37 cellular contexts compared by ENCODE assay signal in genomic region chr13:67466569-67466968, GRCh38.
"Had no signal": no experiment of that assay in that cellular context is flagged by ENCODE, and none has a peak within 500 bp of the region (broad histone marks: within the 10 kb centered on the region; RNA-seq: fewer than 3 reads in every experiment).

No MANE protein-coding gene starts in this region.

- DNase-seq: activated CD4-positive, alpha-beta memory T cell treated with anti-CD3 and anti-CD28 coated beads, Interleukin-2, amount 10 ng/mL, durations not matched to agents 7 days and 5 days; activated CD4-positive, alpha-beta T cell treated with anti-CD3 and anti-CD28 coated beads for 1 hour; activated CD4-positive, alpha-beta T cell treated with anti-CD3 and anti-CD28 coated beads for 36 hours; activated CD4-positive, alpha-beta T cell treated with anti-CD3 and anti-CD28 coated beads for 48 hours; activated CD4-positive, alpha-beta T cell treated with anti-CD3 and anti-CD28 coated beads, Interleukin-2, amount 10 ng/mL, durations not matched to agents 7 days and 5 days; activated CD4-positive, alpha-beta T cell treated with anti-CD3 and anti-CD28 coated beads, Interleukin-2, amount 50 U/mL, for 48 hours; activated CD4-positive, CD25-positive, alpha-beta regulatory T cell; activated CD8-positive, alpha-beta memory T cell treated with anti-CD3 and anti-CD28 coated beads for 24 hours; activated CD8-positive, alpha-beta memory T cell treated with anti-CD3 and anti-CD28 coated beads, Interleukin-2, amount 10 ng/mL, durations not matched to agents 7 days and 5 days; activated CD8-positive, alpha-beta memory T cell treated with anti-CD3 and anti-CD28 coated beads, Interleukin-2, amount 50 U/mL, for 48 hours; activated CD8-positive, alpha-beta T cell treated with anti-CD3 and anti-CD28 coated beads, Interleukin-2, amount 10 ng/mL, durations not matched to agents 7 days and 5 days; activated effector memory CD4-positive, alpha-beta T cell treated with Interleukin-2 at 50 U/mL for 16 hours; activated gamma-delta T cell; activated naive CD4-positive, alpha-beta T cell treated with anti-CD3 and anti-CD28 coated beads, Interleukin-2, amount 10 ng/mL, durations not matched to agents 7 days and 5 days; activated naive CD4-positive, alpha-beta T cell treated with Interleukin-2 at 50 U/mL for 16 hours; activated naive CD8-positive, alpha-beta T cell treated with anti-CD3 and anti-CD28 coated beads, Interleukin-2, amount 10 ng/mL, durations not matched to agents 7 days and 5 days; activated naive CD8-positive, alpha-beta T cell treated with anti-CD3 and anti-CD28 coated beads, Interleukin-2, amount 50 U/mL, for 24 hours; activated T-cell treated with anti-CD3 and anti-CD28 coated beads, Interleukin-2, amount 50 U/mL, for 24 hours; activated T-cell treated with anti-CD3 and anti-CD28 coated beads, Interleukin-2, amount 50 U/mL, for 48 hours; amygdala; anterior cingulate cortex; caudate nucleus; cerebellar nuclear complex; T-helper 2 cell; T-helper 9 cell had no signal

- H3K36me3 Mint-ChIP-seq: activated CD8-positive, alpha-beta memory T cell treated with anti-CD3 and anti-CD28 coated beads, Interleukin-2, amount 10 ng/mL, durations not matched to agents 7 days and 5 days; activated naive CD4-positive, alpha-beta T cell treated with anti-CD3 and anti-CD28 coated beads, Interleukin-2, amount 10 ng/mL, durations not matched to agents 7 days and 5 days; activated naive CD4-positive, alpha-beta T cell treated with anti-CD3 and anti-CD28 coated beads, Interleukin-2, amount 50 U/mL, for 24 hours; activated naive CD8-positive, alpha-beta T cell; activated naive CD8-positive, alpha-beta T cell treated with anti-CD3 and anti-CD28 coated beads, Interleukin-2, amount 10 ng/mL, durations not matched to agents 7 days and 5 days; brain had no signal

- H3K27me3 ChIP-seq: ascending aorta, cardiac muscle cell had no signal

- H3K36me3 ChIP-seq: ascending aorta, cardiac muscle cell had no signal

- H3K4me3 ChIP-seq: ascending aorta, cardiac muscle cell had no signal

- H3K27me3 Mint-ChIP-seq: activated CD4-positive, alpha-beta memory T cell treated with anti-CD3 and anti-CD28 coated beads, Interleukin-2, amount 10 ng/mL, durations not matched to agents 7 days and 5 days; activated CD4-positive, alpha-beta T cell treated with anti-CD3 and anti-CD28 coated beads for 36 hours; activated CD4-positive, alpha-beta T cell treated with anti-CD3 and anti-CD28 coated beads, Interleukin-2, amount 10 ng/mL, durations not matched to agents 7 days and 5 days; activated CD8-positive, alpha-beta memory T cell treated with anti-CD3 and anti-CD28 coated beads, Interleukin-2, amount 10 ng/mL, durations not matched to agents 7 days and 5 days; activated naive CD4-positive, alpha-beta T cell treated with anti-CD3 and anti-CD28 coated beads, Interleukin-2, amount 10 ng/mL, durations not matched to agents 7 days and 5 days; activated naive CD4-positive, alpha-beta T cell treated with anti-CD3 and anti-CD28 coated beads, Interleukin-2, amount 50 U/mL, for 24 hours; activated naive CD8-positive, alpha-beta T cell; activated naive CD8-positive, alpha-beta T cell treated with anti-CD3 and anti-CD28 coated beads, Interleukin-2, amount 10 ng/mL, durations not matched to agents 7 days and 5 days; activated naive CD8-positive, alpha-beta T cell treated with anti-CD3 and anti-CD28 coated beads, Interleukin-2, amount 50 U/mL, for 24 hours; activated T-cell treated with anti-CD3 and anti-CD28 coated beads, Interleukin-2, amount 50 U/mL, for 24 hours; central memory CD8-positive, alpha-beta T cell had no signal

- H3K27ac Mint-ChIP-seq: activated CD4-positive, alpha-beta memory T cell treated with anti-CD3 and anti-CD28 coated beads, Interleukin-2, amount 10 ng/mL, durations not matched to agents 7 days and 5 days; activated CD4-positive, alpha-beta T cell treated with anti-CD3 and anti-CD28 coated beads for 36 hours; activated CD4-positive, alpha-beta T cell treated with anti-CD3 and anti-CD28 coated beads, Interleukin-2, amount 10 ng/mL, durations not matched to agents 7 days and 5 days; activated CD8-positive, alpha-beta memory T cell treated with anti-CD3 and anti-CD28 coated beads, Interleukin-2, amount 10 ng/mL, durations not matched to agents 7 days and 5 days; activated CD8-positive, alpha-beta T cell treated with anti-CD3 and anti-CD28 coated beads, Interleukin-2, amount 10 ng/mL, durations not matched to agents 7 days and 5 days; activated naive CD4-positive, alpha-beta T cell treated with anti-CD3 and anti-CD28 coated beads, Interleukin-2, amount 10 ng/mL, durations not matched to agents 7 days and 5 days; activated naive CD4-positive, alpha-beta T cell treated with anti-CD3 and anti-CD28 coated beads, Interleukin-2, amount 50 U/mL, for 24 hours; activated naive CD8-positive, alpha-beta T cell; activated naive CD8-positive, alpha-beta T cell treated with anti-CD3 and anti-CD28 coated beads, Interleukin-2, amount 10 ng/mL, durations not matched to agents 7 days and 5 days; activated naive CD8-positive, alpha-beta T cell treated with anti-CD3 and anti-CD28 coated beads, Interleukin-2, amount 50 U/mL, for 24 hours; activated T-cell treated with anti-CD3 and anti-CD28 coated beads, Interleukin-2, amount 50 U/mL, for 24 hours; activated T-helper 2 cell treated with anti-CD3 and anti-CD28 coated beads, Interferon-gamma antibody, Interleukin-2, Interleukin-4, amounts not matched to agents 10 μg/mL and 5 μg/mL and 100 μg/mL, durations not matched to agents 14 hours and 24 hours and 36 hours; brain; T-helper 2 cell treated with Interferon-gamma antibody and Interleukin-4, amounts not matched to agents 5 μg/mL and 100 μg/mL, for 36 hours had no signal

- H3K4me3 Mint-ChIP-seq: activated CD4-positive, alpha-beta memory T cell treated with anti-CD3 and anti-CD28 coated beads, Interleukin-2, amount 10 ng/mL, durations not matched to agents 7 days and 5 days; activated CD4-positive, alpha-beta T cell treated with anti-CD3 and anti-CD28 coated beads for 36 hours; activated CD4-positive, alpha-beta T cell treated with anti-CD3 and anti-CD28 coated beads, Interleukin-2, amount 10 ng/mL, durations not matched to agents 7 days and 5 days; activated CD8-positive, alpha-beta memory T cell treated with anti-CD3 and anti-CD28 coated beads, Interleukin-2, amount 10 ng/mL, durations not matched to agents 7 days and 5 days; activated CD8-positive, alpha-beta T cell treated with anti-CD3 and anti-CD28 coated beads, Interleukin-2, amount 10 ng/mL, durations not matched to agents 7 days and 5 days; activated naive CD4-positive, alpha-beta T cell treated with anti-CD3 and anti-CD28 coated beads, Interleukin-2, amount 10 ng/mL, durations not matched to agents 7 days and 5 days; activated naive CD4-positive, alpha-beta T cell treated with anti-CD3 and anti-CD28 coated beads, Interleukin-2, amount 50 U/mL, for 24 hours; activated naive CD8-positive, alpha-beta T cell; activated naive CD8-positive, alpha-beta T cell treated with anti-CD3 and anti-CD28 coated beads, Interleukin-2, amount 10 ng/mL, durations not matched to agents 7 days and 5 days; activated naive CD8-positive, alpha-beta T cell treated with anti-CD3 and anti-CD28 coated beads, Interleukin-2, amount 50 U/mL, for 24 hours; activated T-cell treated with anti-CD3 and anti-CD28 coated beads, Interleukin-2, amount 50 U/mL, for 24 hours; brain; central memory CD8-positive, alpha-beta T cell; T-helper 2 cell treated with Interferon-gamma antibody and Interleukin-4, amounts not matched to agents 5 μg/mL and 100 μg/mL, for 36 hours had no signal

- H3K4me1 ChIP-seq: ascending aorta had no signal

- FAIRE-seq: bronchial epithelial cell, TTC549 had no signal

- ATAC-seq: activated CD4-positive, alpha-beta T cell treated with anti-CD3 and anti-CD28 coated beads for 36 hours; activated CD4-positive, CD25-positive, alpha-beta regulatory T cell treated with anti-CD3 and anti-CD28 coated beads, Interleukin-2, amount 50 U/mL, for 24 hours; activated CD8-positive, alpha-beta memory T cell treated with anti-CD3 and anti-CD28 coated beads, Interleukin-2, amount 10 ng/mL, durations not matched to agents 7 days and 5 days; activated CD8-positive, alpha-beta T cell treated with anti-CD3 and anti-CD28 coated beads, Interleukin-2, amount 10 ng/mL, durations not matched to agents 7 days and 5 days; activated naive CD8-positive, alpha-beta T cell treated with anti-CD3 and anti-CD28 coated beads, Interleukin-2, amount 50 U/mL, for 24 hours had no signal

- H3K4me1 Mint-ChIP-seq: activated CD4-positive, alpha-beta memory T cell treated with anti-CD3 and anti-CD28 coated beads, Interleukin-2, amount 10 ng/mL, durations not matched to agents 7 days and 5 days; activated CD4-positive, alpha-beta T cell treated with anti-CD3 and anti-CD28 coated beads for 36 hours; activated CD4-positive, alpha-beta T cell treated with anti-CD3 and anti-CD28 coated beads, Interleukin-2, amount 10 ng/mL, durations not matched to agents 7 days and 5 days; activated CD8-positive, alpha-beta memory T cell treated with anti-CD3 and anti-CD28 coated beads, Interleukin-2, amount 10 ng/mL, durations not matched to agents 7 days and 5 days; activated naive CD4-positive, alpha-beta T cell treated with anti-CD3 and anti-CD28 coated beads, Interleukin-2, amount 10 ng/mL, durations not matched to agents 7 days and 5 days; activated naive CD4-positive, alpha-beta T cell treated with anti-CD3 and anti-CD28 coated beads, Interleukin-2, amount 50 U/mL, for 24 hours; activated naive CD8-positive, alpha-beta T cell treated with anti-CD3 and anti-CD28 coated beads, Interleukin-2, amount 10 ng/mL, durations not matched to agents 7 days and 5 days; activated naive CD8-positive, alpha-beta T cell treated with anti-CD3 and anti-CD28 coated beads, Interleukin-2, amount 50 U/mL, for 24 hours; brain; central memory CD8-positive, alpha-beta T cell had no signal

- H3K27ac ChIP-seq: ascending aorta, cardiac muscle cell, VCaP had no signal
